Comparison of ENCODE assay signal across 1 cellular context in genomic region chr12:63668028-63668799, GRCh38.
A peak's percentile ranks its signal among the peaks of the same experiment; 100 is the strongest.
TF ChIP-seq lines count a peak whose summit lies in the region.

Gene DPY19L2, minus strand, starts transcription at chr12:63668493. Its CDS starts 100 bp downstream, at chr12:63668393.

TF ChIP-seq in GM23338, 12 proteins besides CTCF, POLR2A, EP300 and RAD21 (continued from another document):
- TF ChIP-seq ZNF462 (CRISPR knock-in tag; IDR thresholded peaks at IDR 0.05) (peak; percentile 62), ZNF331 (CRISPR knock-in tag; IDR thresholded peaks at IDR 0.05; ENCODE audit: low read depth) (no peak), JUNB (IDR thresholded peaks at IDR 0.05; ENCODE audit: unreplicated experiment) (no peak), NANOG (IDR thresholded peaks at IDR 0.05; ENCODE audit: borderline replicate concordance) (no peak), STAT1 (IDR thresholded peaks at IDR 0.05; ENCODE audit: unreplicated experiment) (no peak)
